In genomic region chr6:117890172-117890571, GRCh38 we compare ENCODE assay signal across 21 cellular contexts. TPM values are rescaled to one million over a fixed set of nuclear protein-coding genes. Genes with fewer than 3 reads are reported as not detected.
DNase-seq lines count a peak whose midpoint lies in the region; ATAC-seq, FAIRE-seq and TF ChIP-seq lines count a peak whose summit lies in the region.
"Had no signal": no experiment of that assay in that cellular context is flagged by ENCODE, and none has a peak within 500 bp of the region (broad histone marks: within the 10 kb centered on the region; RNA-seq: fewer than 3 reads in every experiment).

No MANE protein-coding gene starts in this region.

- CTCF ChIA-PET in HepG2 (lab: Yijun Ruan, JAX; ENCODE audit: low intra/inter-chr PET ratio, low total read pairs) (no interaction called here), HEK293 (lab: Yijun Ruan, JAX) (no interaction called here), K562 (lab: Yijun Ruan, JAX; ENCODE audit: low intra/inter-chr PET ratio) (no interaction called here)

- TF ChIP-seq RAD21 in HepG2 (CRISPR knock-in tag; IDR thresholded peaks at IDR 0.05) (no peak), K562 (CRISPR knock-in tag; conservative IDR thresholded peaks at IDR 0.05 in 1 of 2, IDR thresholded peaks at IDR 0.05 in 1 of 2) (no peak)

- H3K9ac ChIP-seq in HepG2 (ENCODE audit: insufficient read depth, low read depth, low read length) = no peak overlapping the region
- no peak overlapping the region for H3K9ac ChIP-seq in K562 (ENCODE audit: insufficient read depth in 1 of 2, low read depth in 2 of 2, low read length in 2 of 2)

- intact Hi-C loops in HepG2 (cut with micrococcal nuclease; ENCODE audit: unreplicated experiment) (no loop called here), right lobe of liver (cut with DNase I) (no loop called here), K562 (cut with micrococcal nuclease) (no loop called here), head of caudate nucleus (cut with DNase I) (no loop called here)

- H3K4me1 ChIP-seq in HepG2 (ENCODE audit: insufficient read depth, low read length) = no peaks in the 10 kb centered on the region
- no peaks in the 10 kb centered on the region for H3K4me1 ChIP-seq in right lobe of liver
- no peaks in the 10 kb centered on the region for H3K4me1 ChIP-seq in HEK293 (ENCODE audit: control insufficient read depth, insufficient read depth, low read length)
- no peaks in the 10 kb centered on the region for H3K4me1 ChIP-seq in K562 (replicated peaks in 1 of 2; ENCODE audit: control insufficient read depth in 2 of 2, insufficient read depth in 2 of 2, low read length in 2 of 2)
- H3K4me1 ChIP-seq: Caco-2 had no signal

- H3K9me3 ChIP-seq in HepG2 (ENCODE audit: low read length) (no peaks in the 10 kb centered on the region), right lobe of liver (no peaks in the 10 kb centered on the region), HEK293 (ENCODE audit: control insufficient read depth, insufficient read depth, low read depth, low read length) (no peaks in the 10 kb centered on the region), K562 (replicated peaks; ENCODE audit: control insufficient read depth, insufficient read depth, low read depth, low read length) (no peaks in the 10 kb centered on the region)
- H3K9me3 ChIP-seq: Caco-2 had no signal

- H3K27me3 ChIP-seq in HepG2 (ENCODE audit: control insufficient read depth in 1 of 2, insufficient read depth in 2 of 2, low read length in 2 of 2) (no peaks in the 10 kb centered on the region), right lobe of liver (no peaks in the 10 kb centered on the region), K562 (ENCODE audit: control insufficient read depth in 2 of 2, insufficient read depth in 2 of 2, low read length in 2 of 2) (no peaks in the 10 kb centered on the region)

- H2AFZ ChIP-seq in HepG2 (ENCODE audit: low read length) (no peak overlapping the region), K562 (ENCODE audit: low read depth, low read length) (no peak overlapping the region)
- H2AFZ ChIP-seq: GM23338 had no signal

- in situ Hi-C loops in HepG2 (cut with HindIII; ENCODE audit: extremely low pct_ligation_motif_present, low pct_unique_long_range_greater_than_20kb) = no loop called here
- in situ Hi-C loops in K562 (cut with MboI) = no loop called here

- no peak for FAIRE-seq in HepG2 (lab: Jason Lieb, UNC)
- no peak for FAIRE-seq in K562 (lab: Jason Lieb, UNC)
- FAIRE-seq: GM12878, GM19239 had no signal

- H3K9me1 ChIP-seq in K562 (ENCODE audit: control insufficient read depth, insufficient read depth, low read length) = no peaks in the 10 kb centered on the region

- DNase-seq in HepG2 (ENCODE audit: low spot score) (no peak), right lobe of liver (no peak), K562 (ENCODE audit: extremely low read depth in 1 of 4, low spot score in 3 of 4) (no peak), head of caudate nucleus (no peak)
- DNase-seq in activated naive CD4-positive, alpha-beta T cell (lab: John Stamatoyannopoulos, UW) = no peak
- DNase-seq: C1 segment of cervical spinal cord; Caco-2; CD4-positive, alpha-beta memory T cell; DMS153; DND-41; EL; GDM1; H9; HFFc6 had no signal

- TF ChIP-seq POLR2A in HepG2 (IDR thresholded peaks at IDR 0.05; ENCODE audit: insufficient read depth in 1 of 2, low read depth in 2 of 2, low read length in 2 of 2) = no peak
- TF ChIP-seq POLR2A in right lobe of liver (IDR thresholded peaks at IDR 0.05) = no peak
- no peak for TF ChIP-seq POLR2A in K562 (conservative IDR thresholded peaks at IDR 0.05)

- H3K4me3 ChIP-seq in HepG2 (replicated peaks in 1 of 3; ENCODE audit: insufficient read depth in 1 of 3, low read depth in 2 of 3, low read length in 3 of 3) (no peak overlapping the region), right lobe of liver (no peak overlapping the region), HEK293 (ENCODE audit: low read depth, low read length) (no peak overlapping the region), K562 (no peak overlapping the region)
- H3K4me3 ChIP-seq: GM12878, GM23338 had no signal

- TF ChIP-seq CTCF in HepG2 (CRISPR knock-in tag; IDR thresholded peaks at IDR 0.05) (no peak), right lobe of liver (IDR thresholded peaks at IDR 0.05) (no peak), HEK293 (tag by site-specific recombination; IDR thresholded peaks at IDR 0.05) (no peak), K562 (IDR thresholded peaks at IDR 0.05 in 2 of 3, conservative IDR thresholded peaks at IDR 0.05 in 1 of 3; ENCODE audit: insufficient read depth in 2 of 3, low read depth in 1 of 3, low read length in 3 of 3) (no peak)

- H3K4me2 ChIP-seq in HepG2 (ENCODE audit: low read depth, low read length) (no peak overlapping the region), K562 (ENCODE audit: insufficient read depth, low read length) (no peak overlapping the region)
- H3K4me2 ChIP-seq: GM23338 had no signal

- H3K79me2 ChIP-seq in HepG2 (ENCODE audit: insufficient read depth, low read length) = no peaks in the 10 kb centered on the region
- H3K79me2 ChIP-seq in K562 (ENCODE audit: control insufficient read depth, insufficient read depth, low read length) = no peaks in the 10 kb centered on the region

- POLR2A ChIA-PET in HepG2 (lab: Yijun Ruan, JAX) (no interaction called here), HEK293 (lab: Yijun Ruan, JAX) (no interaction called here), K562 (lab: Yijun Ruan, JAX) (no interaction called here)

- ATAC-seq in HepG2 (no peak), right lobe of liver (no peak), K562 (no peak)
- ATAC-seq: GM12878, GM23338, HCT116 had no signal

- H3K27ac ChIP-seq in HepG2 (ENCODE audit: extremely low read length, insufficient read depth, low read length) (no peak overlapping the region), right lobe of liver (no peak overlapping the region), HEK293 (ENCODE audit: extremely low read depth, low read depth, low read length) (no peak overlapping the region), K562 (ENCODE audit: extremely low read depth, low read depth, low read length) (no peak overlapping the region)

- H4K20me1 ChIP-seq in HepG2 (ENCODE audit: insufficient read depth, low read length) = no peaks in the 10 kb centered on the region
- H4K20me1 ChIP-seq in K562 (replicated peaks; ENCODE audit: control insufficient read depth, insufficient read depth, low read length) = no peaks in the 10 kb centered on the region

- H3K36me3 ChIP-seq in HepG2 (replicated peaks in 1 of 2; ENCODE audit: control insufficient read depth in 1 of 2, insufficient read depth in 2 of 2, low read length in 2 of 2) (no peaks in the 10 kb centered on the region), right lobe of liver (no peaks in the 10 kb centered on the region), HEK293 (ENCODE audit: control insufficient read depth in 2 of 2, insufficient read depth in 1 of 2, low read length in 2 of 2) (no peaks in the 10 kb centered on the region), K562 (ENCODE audit: control insufficient read depth, insufficient read depth, low read length) (no peaks in the 10 kb centered on the region)

- TF ChIP-seq EP300 in HepG2 (IDR thresholded peaks at IDR 0.05; ENCODE audit: low read depth in 2 of 2, low read length in 2 of 2) = no peak
- no peak for TF ChIP-seq EP300 in HepG2 (CRISPR knock-in tag; IDR thresholded peaks at IDR 0.05; ENCODE audit: borderline replicate concordance)
- TF ChIP-seq EP300 in K562 (IDR thresholded peaks at IDR 0.05; ENCODE audit: low read length) = no peak

- BruUV-seq in HepG2 (replicated peaks; lab: Mats Ljungman, UMichigan) = no TSS peak
- BruUV-seq in K562 (replicated peaks; lab: Mats Ljungman, UMichigan) = no TSS peak

RNA-seq across cellular contexts. Expression of gene SLC35F1, which starts 16.9 kb away (rescaled TPM):
- total RNA-seq in HepG2 (2016; rRNA removed; fragmentation: Illumina TruSeq; extraction: Trizol) = not detected in 2 replicates
- not detected in 2 replicates for total RNA-seq in HepG2 (2016; cell fraction: cytosol; rRNA removed; fragmentation: Illumina TruSeq; extraction: Trizol; ENCODE audit: low read depth)
- 0.03 TPM in 1 of 2 replicates, not detected in the other for total RNA-seq in HepG2 (2016; cell fraction: insoluble cytoplasmic fraction; rRNA removed; fragmentation: Illumina TruSeq; extraction: Trizol)
- total RNA-seq in HepG2 (2016; cell fraction: membrane; rRNA removed; fragmentation: Illumina TruSeq; extraction: Trizol) = 0.03 TPM in 1 of 2 replicates, not detected in the other
- total RNA-seq in HepG2 (2016; cell fraction: nucleus; rRNA removed; fragmentation: Illumina TruSeq; extraction: Trizol) = not detected in 2 replicates
- 0.01 TPM in 1 of 2 replicates, not detected in the other for polyA plus RNA-seq in HepG2 (2011; rRNA removed)
- 0.01 TPM in 1 of 2 replicates, not detected in the other for polyA plus RNA-seq in HepG2 (2011; cell fraction: cytosol; rRNA removed)
- not detected in 2 replicates for polyA plus RNA-seq in HepG2 (2011; cell fraction: nucleus; rRNA removed)
- polyA plus RNA-seq in HepG2 (2012) = not detected in 2 replicates
- not detected in 2 replicates for polyA plus RNA-seq in HepG2 (2016; cell fraction: cytosol; fragmentation: Illumina TruSeq; extraction: Trizol; ENCODE audit: low read depth)
- not detected in 2 replicates for polyA plus RNA-seq in HepG2 (2016; cell fraction: insoluble cytoplasmic fraction; fragmentation: Illumina TruSeq; extraction: Trizol; ENCODE audit: low read depth)
- not detected in 2 replicates for polyA plus RNA-seq in HepG2 (2016; cell fraction: membrane; fragmentation: Illumina TruSeq; extraction: Trizol; ENCODE audit: low read depth)
- not detected in 2 replicates for polyA plus RNA-seq in HepG2 (2016; cell fraction: nucleus; fragmentation: Illumina TruSeq; extraction: Trizol; ENCODE audit: insufficient read depth, low read depth)
- polyA minus RNA-seq in HepG2 (2011; rRNA and poly(A)+ RNA removed; ENCODE audit: low replicate concordance) = not detected in 2 replicates
- polyA minus RNA-seq in HepG2 (2011; cell fraction: cytosol; rRNA and poly(A)+ RNA removed) = not detected in 2 replicates
- polyA minus RNA-seq in HepG2 (2011; cell fraction: nucleus; rRNA and poly(A)+ RNA removed) = not detected in 2 replicates
- total RNA-seq in right lobe of liver = under 1 TPM in 1 of 6 experiments, not detected in 5; 0.12 TPM
- total RNA-seq in K562 (2011; cell fraction: chromatin; rRNA removed; ENCODE audit: low replicate concordance) = not detected in 2 replicates
- total RNA-seq in K562 (2011; cell fraction: nucleolus; rRNA removed) = not detected in 2 replicates
- total RNA-seq in K562 (2011; cell fraction: nucleoplasm; rRNA removed) = not detected in 2 replicates
- not detected in 2 replicates for total RNA-seq in K562 (2014; rRNA removed)
- not detected in 2 replicates for total RNA-seq in K562 (2014; rRNA removed; fragmentation: Illumina TruSeq; extraction: Trizol)
- total RNA-seq in K562 (2015; rRNA removed; fragmentation: Illumina TruSeq; extraction: Trizol) = not detected in 2 replicates
- total RNA-seq in K562 (2021) = not detected in 2 replicates
- polyA plus RNA-seq in K562 (2011; rRNA removed) = not detected in 2 replicates
- polyA plus RNA-seq in K562 (2011; cell fraction: cytosol; rRNA removed) = not detected in 2 replicates
- not detected in 2 replicates for polyA plus RNA-seq in K562 (2011; cell fraction: nucleus; rRNA removed)
- 0.03 and 0.06 TPM in 2 replicates for polyA plus RNA-seq in K562 (2012)
- not detected in 2 replicates for polyA plus RNA-seq in K562 (2014; fragmentation: Illumina TruSeq; extraction: Trizol)
- polyA plus RNA-seq in K562 (2014; fragmentation: Nextera tagmentation; extraction: Ambion mirVana) = under 1 TPM; 0.03 to 0.06 TPM
- polyA plus RNA-seq in K562 (2014; rRNA removed) = not detected in 2 replicates
- polyA minus RNA-seq in K562 (2011; rRNA and poly(A)+ RNA removed) = not detected in 2 replicates
- not detected in 2 replicates for polyA minus RNA-seq in K562 (2011; cell fraction: cytosol; rRNA and poly(A)+ RNA removed)
- not detected in 2 replicates for polyA minus RNA-seq in K562 (2011; cell fraction: nucleus; rRNA and poly(A)+ RNA removed)
- total RNA-seq: A172; Caco-2; CD4-positive, alpha-beta memory T cell; GM12878; HFFc6 had no signal
- polyA plus RNA-seq: BJ; CD4-positive, alpha-beta memory T cell had no signal

Comparison
In these comparisons a context has a peak if more than half of its experiments do, and no peak if none do; other contexts are left out.
1. Of the 241 proteins assayed by ChIP-seq in both HepG2 and K562: peak only in HepG2: none; only in K562: NFIC; in both: none; in neither: 240.